ENCODE assay signal across 8 cellular contexts in genomic region chr15:84653910-84654688, GRCh38.
A peak's percentile ranks its signal among the peaks of the same experiment; 100 is the strongest.
DNase-seq lines count a peak whose midpoint lies in the region; ATAC-seq and TF ChIP-seq lines count a peak whose summit lies in the region.

Gene WDR73 (minus strand): TSS chr15:84654283. CDS start chr15:84654274, 9 bp downstream.

- H3K36me3 Mint-ChIP-seq in central memory CD8-positive, alpha-beta T cell (ENCODE audit: insufficient read depth): peaks cover 23% of the 10 kb centered on the region

- H3K27me3 Mint-ChIP-seq in central memory CD8-positive, alpha-beta T cell: no peaks in the 10 kb centered on the region

- DNase-seq in AG04449 (ENCODE audit: low read depth, low spot score) (peak; percentile 61), NCI-H345 treated with DMSO at 0.1 percent for 48 hours (lab: John Stamatoyannopoulos, UW; ENCODE audit: unreplicated experiment) (peak; percentile 72), iris pigment epithelial cell (ENCODE audit: low read depth) (peak; percentile 93)
- DNase-seq in activated CD4-positive, CD25-positive, alpha-beta regulatory T cell treated with anti-CD3 and anti-CD28 coated beads, Interleukin-2, amount 50 U/mL, for 16 hours (ENCODE audit: low read depth, low spot score): peak; percentile 97
- peak; percentile 93 to 96 for DNase-seq in central memory CD8-positive, alpha-beta T cell (ENCODE audit: low spot score in 2 of 2)
- DNase-seq in stimulated activated CD4-positive, alpha-beta T cell treated with anti-CD3 and anti-CD28 coated beads, Interleukin-12 subunit alpha, Interleukin-12 subunit beta, amount 100 ng/mL, for 24 hours (ENCODE audit: low read depth in 2 of 2): peak; percentile 91 to 97

- peak within 1 kb of the TSS; percentile 98 for H3K4me3 ChIP-seq in AG04449 (ENCODE audit: low read depth, low read length)

- peak within 1 kb of the TSS; percentile 90 for H3K4me3 Mint-ChIP-seq in central memory CD8-positive, alpha-beta T cell

- no peak for TF ChIP-seq CTCF in AG04449 (IDR thresholded peaks at IDR 0.05; ENCODE audit: insufficient read depth, low read length, missing control alignments)

- POLR2A ChIA-PET in AG04449 (lab: Yijun Ruan, JAX): interaction anchor here (0.7 to 1.8 kb wide), 10 partner anchors 11 to 274 kb away, joined by 3 to 7 read pairs (median 4); partner anchors contain the start of gene SEC11A

- H3K9me3 Mint-ChIP-seq in central memory CD8-positive, alpha-beta T cell: no peaks in the 10 kb centered on the region

- ATAC-seq in GM18907 (IDR thresholded peaks at IDR 0.05; ENCODE audit: unreplicated experiment) (peak; percentile 86), HG03159 (IDR thresholded peaks at IDR 0.05; ENCODE audit: unreplicated experiment) (peak; percentile 79)
- peak; percentile 79 for ATAC-seq in central memory CD8-positive, alpha-beta T cell (replicated peaks; ENCODE audit: extremely low read depth, poor library complexity, severe bottlenecking)

- H3K4me1 Mint-ChIP-seq in central memory CD8-positive, alpha-beta T cell: peaks cover 45% of the 10 kb centered on the region

- CTCF ChIA-PET in AG04449 (lab: Yijun Ruan, JAX): interaction anchor here (0.7 to 3.0 kb wide), 17 partner anchors 12 to 301 kb away, joined by 3 to 10 read pairs (median 3); partner anchors contain the start of gene ZNF592

- peak within 1 kb of the TSS; percentile 92 for H3K27ac Mint-ChIP-seq in central memory CD8-positive, alpha-beta T cell (ENCODE audit: low read depth)

Comparison
In these comparisons a context has a peak if more than half of its experiments do, and no peak if none do; other contexts are left out.
1. Peak in every context shown above with its lines: DNase-seq, ATAC-seq and H3K4me3 ChIP-seq.